Comparison of ENCODE assay signal across 17 cellular contexts in the genomic region with DNA sequence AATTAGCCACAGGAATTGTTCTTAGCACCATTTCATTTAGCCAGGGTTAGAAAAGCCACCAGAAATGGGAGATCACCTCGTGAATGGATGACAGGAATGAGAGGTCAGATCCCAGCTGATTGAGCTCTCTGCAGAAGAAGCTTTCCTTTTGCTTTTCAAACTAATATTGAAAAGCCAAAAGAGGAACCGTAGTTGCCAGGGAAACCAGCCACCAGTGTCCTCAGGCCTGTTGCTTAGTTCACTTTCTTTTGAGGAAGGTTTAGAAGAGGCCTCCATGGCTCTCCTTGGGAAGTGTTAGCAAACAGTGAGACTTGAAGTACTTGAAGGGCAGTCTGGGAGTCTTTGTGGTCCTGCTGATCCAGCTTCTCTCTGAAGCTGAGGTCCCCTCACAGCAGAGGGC. TPM values are rescaled to one million over a fixed set of nuclear protein-coding genes. Genes with fewer than 3 reads are reported as not detected.
"Had no signal": no experiment of that assay in that cellular context is flagged by ENCODE, and none has a peak within 500 bp of the region (broad histone marks: within the 10 kb centered on the region; RNA-seq: fewer than 3 reads in every experiment).

No MANE protein-coding gene starts in this region.

- ATAC-seq: left colon, lower lobe of right lung had no signal

- H3K36me3 ChIP-seq: lower lobe of right lung, spleen, thyroid gland had no signal

- FAIRE-seq: TTC549 had no signal

- H3K4me3 ChIP-seq: dorsolateral prefrontal cortex, lower lobe of right lung, spleen, thyroid gland had no signal

- H3K27ac ChIP-seq: dorsolateral prefrontal cortex, lower lobe of right lung, spleen, thyroid gland had no signal

- H3K27me3 ChIP-seq: dorsolateral prefrontal cortex, thyroid gland had no signal

- DNase-seq: activated CD4-positive, alpha-beta T cell treated with anti-CD3 and anti-CD28 coated beads, Interleukin-2, amount 50 U/mL, for 4 hours; activated gamma-delta T cell; amniotic stem cell; dorsolateral prefrontal cortex; foreskin melanocyte; islet precursor cell; left colon; lower lobe of right lung; posterior cingulate gyrus; spleen; stimulated activated CD8-positive, alpha-beta memory T cell treated with anti-CD3 and anti-CD28 coated beads, Interleukin-4, amount 100 ng/mL, for 48 hours; stimulated activated naive CD4-positive, alpha-beta T cell; thyroid gland had no signal

- H3K9me3 ChIP-seq: lower lobe of right lung, thyroid gland had no signal

- H3K4me1 ChIP-seq: lower lobe of right lung, spleen, thyroid gland had no signal

RNA-seq across cellular contexts. Expression of a gene that starts 7.4 kb away (rescaled TPM):
- total RNA-seq: cardiac septum; left colon; lower lobe of right lung; spleen; T-helper 2 cell treated with Interferon-gamma antibody and Interleukin-4, amounts not matched to agents 100 ng/mL and 5 ng/mL, for 36 hours; ureter had no signal
- polyA plus RNA-seq: spleen had no signal
